In the genomic region with DNA sequence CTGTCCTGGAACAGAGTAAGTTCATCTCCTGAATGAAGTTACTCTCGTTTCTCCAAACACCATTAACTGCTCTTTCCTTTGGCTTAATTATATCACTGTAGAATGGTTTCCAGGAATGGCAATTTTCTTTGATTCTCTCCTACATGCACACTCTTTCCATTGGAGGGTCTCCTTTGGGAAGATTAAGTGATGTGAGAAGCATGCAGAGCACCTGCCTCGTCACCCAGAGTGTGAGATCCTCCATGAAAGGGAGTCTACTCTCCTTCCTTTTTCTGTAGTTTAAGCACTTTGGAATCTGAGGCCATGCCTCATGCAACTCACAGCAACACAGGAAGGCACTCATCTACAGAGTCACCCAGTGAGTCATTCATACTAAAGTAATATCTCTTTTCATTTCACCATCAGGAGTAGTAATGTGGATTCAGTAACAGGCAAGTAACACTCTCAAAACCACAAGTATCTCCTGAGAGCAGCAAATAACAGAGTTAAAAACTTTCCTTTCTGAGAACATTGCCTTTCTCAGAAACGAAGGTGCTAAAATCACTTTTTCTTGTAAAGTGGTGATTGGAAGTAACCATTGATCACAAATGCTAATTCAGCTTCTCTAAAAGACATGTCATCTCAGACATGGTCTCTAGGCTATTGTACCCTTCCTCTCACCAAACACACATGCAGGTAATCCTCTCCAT, we compare ENCODE assay signal across 8 cellular contexts. TPM values are rescaled to one million over a fixed set of nuclear protein-coding genes. Genes with fewer than 3 reads are reported as not detected.
A peak's percentile ranks its signal among the peaks of the same experiment; 100 is the strongest.
DNase-seq lines count a peak whose midpoint lies in the region; ATAC-seq and TF ChIP-seq lines count a peak whose summit lies in the region.

No MANE protein-coding gene starts in this region.

- no peak overlapping the region for H3K27ac ChIP-seq in CD4-positive, alpha-beta T cell (ENCODE audit: low read depth, low read length)
- H3K27ac ChIP-seq in lower lobe of right lung, result no peak overlapping the region

- no peaks in the 10 kb centered on the region for H3K27me3 Mint-ChIP-seq in CD4-positive, alpha-beta T cell
- no peaks in the 10 kb centered on the region for H3K27me3 Mint-ChIP-seq in activated naive CD8-positive, alpha-beta T cell

- POLR2A ChIA-PET in CD4-positive, alpha-beta T cell (lab: Charles Lee), result no interaction called here

- H3K4me3 Mint-ChIP-seq in CD4-positive, alpha-beta T cell, result peak overlapping the region; percentile 3
- H3K4me3 Mint-ChIP-seq in activated naive CD8-positive, alpha-beta T cell, result peak overlapping the region; percentile 63

- CTCF ChIA-PET in CD4-positive, alpha-beta T cell (lab: Charles Lee), result interaction anchor here (1.2 kb wide), 1 partner anchor 18 kb away, joined by 3 read pairs; no protein-coding TSS in a partner anchor

- H3K27ac Mint-ChIP-seq in CD4-positive, alpha-beta T cell, result peak overlapping the region; percentile 16
- H3K27ac Mint-ChIP-seq in activated naive CD8-positive, alpha-beta T cell, result peak overlapping the region; percentile 96

- no peak overlapping the region for H3K4me3 ChIP-seq in lower lobe of right lung

- H3K9me3 Mint-ChIP-seq in CD4-positive, alpha-beta T cell, result peaks cover 2% of the 10 kb centered on the region
- H3K9me3 Mint-ChIP-seq in activated naive CD8-positive, alpha-beta T cell (ENCODE audit: low read depth), result no peaks in the 10 kb centered on the region

- no peak for DNase-seq in CD4-positive, alpha-beta T cell
- peak; percentile 89 for DNase-seq in M059J (ENCODE audit: low read depth)
- DNase-seq in lower lobe of right lung, result no peak
- no peak for DNase-seq in SK-N-DZ (ENCODE audit: low spot score)
- no peak for DNase-seq in C1 segment of cervical spinal cord (lab: John Stamatoyannopoulos, UW)
- DNase-seq in NCI-H2171 (lab: John Stamatoyannopoulos, UW), result no peak
- DNase-seq in NCI-H2029 (lab: John Stamatoyannopoulos, UW), result no peak

- no peaks in the 10 kb centered on the region for H3K36me3 Mint-ChIP-seq in CD4-positive, alpha-beta T cell (ENCODE audit: low read depth)
- no peaks in the 10 kb centered on the region for H3K36me3 Mint-ChIP-seq in activated naive CD8-positive, alpha-beta T cell

- H3K9me3 ChIP-seq in CD4-positive, alpha-beta T cell (ENCODE audit: control insufficient read depth, low read length), result no peaks in the 10 kb centered on the region
- no peaks in the 10 kb centered on the region for H3K9me3 ChIP-seq in lower lobe of right lung

- peak; percentile 34 for ATAC-seq in CD4-positive, alpha-beta T cell (ENCODE audit: poor library complexity)
- peak; percentile 51 to 71 for ATAC-seq in lower lobe of right lung

- peaks cover 4% of the 10 kb centered on the region for H3K4me1 ChIP-seq in lower lobe of right lung

- H3K36me3 ChIP-seq in lower lobe of right lung, result no peaks in the 10 kb centered on the region

- no peak for TF ChIP-seq CTCF in CD4-positive, alpha-beta T cell (IDR thresholded peaks at IDR 0.05)
- TF ChIP-seq CTCF in lower lobe of right lung (IDR thresholded peaks at IDR 0.05), result no peak

- H3K27me3 ChIP-seq in CD4-positive, alpha-beta T cell (ENCODE audit: control insufficient read depth, insufficient read depth, low read length), result no peaks in the 10 kb centered on the region
- H3K27me3 ChIP-seq in lower lobe of right lung (ENCODE audit: low read depth), result no peaks in the 10 kb centered on the region

- peaks cover 16% of the 10 kb centered on the region for H3K4me1 Mint-ChIP-seq in CD4-positive, alpha-beta T cell (ENCODE audit: low read depth)
- H3K4me1 Mint-ChIP-seq in activated naive CD8-positive, alpha-beta T cell (ENCODE audit: low read depth), result peaks cover 37% of the 10 kb centered on the region

- intact Hi-C loops in CD4-positive, alpha-beta T cell (cut with DNase I, micrococcal nuclease), result no loop called here
- intact Hi-C loops in lower lobe of right lung (cut with DNase I), result no loop called here

RNA-seq across cellular contexts. Expression of gene IL1RL1, which starts 52.8 kb away (rescaled TPM):
- total RNA-seq in CD4-positive, alpha-beta T cell, result not detected
- not detected in 2 replicates for total RNA-seq in M059J (2014; rRNA removed; shearing (Covaris generic))
- 69.6 TPM for total RNA-seq in lower lobe of right lung
- polyA plus RNA-seq in SK-N-DZ (2014; cell fraction: cytosol; rRNA removed), result not detected in 2 replicates
- not detected in 2 replicates for polyA plus RNA-seq in SK-N-DZ (2014; cell fraction: nucleus; rRNA removed)

Comparison
In these comparisons a context has a peak if more than half of its experiments do, and no peak if none do; other contexts are left out.
1. RNA of gene IL1RL1, which starts 52.8 kb away (total RNA-seq): 69.6 TPM in lower lobe of right lung (single experiment); not detected in CD4-positive, alpha-beta T cell and not detected in M059J; every median in the first group is over 10 times any median in the second.